29 cellular contexts compared by ENCODE assay signal in the genomic region with DNA sequence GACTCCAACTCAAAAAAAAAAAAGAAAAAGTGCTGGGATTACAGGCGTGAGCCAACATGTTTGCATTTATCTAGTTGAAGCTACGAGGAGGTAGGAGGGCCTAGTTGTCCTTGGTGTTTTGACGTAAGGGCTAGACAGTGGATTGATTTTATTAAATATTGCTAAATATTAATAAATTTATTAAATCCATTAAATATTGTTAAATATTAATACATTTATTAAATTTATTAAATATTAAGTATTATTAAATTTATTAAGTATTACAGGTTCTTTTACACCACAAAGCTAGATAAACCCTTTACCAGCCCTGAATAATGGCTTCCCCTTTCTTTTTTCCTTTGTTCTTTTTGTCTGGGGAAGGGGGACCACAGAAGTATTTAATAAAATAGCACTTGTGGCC.
"Had no signal": no experiment of that assay in that cellular context is flagged by ENCODE, and none has a peak within 500 bp of the region (broad histone marks: within the 10 kb centered on the region; RNA-seq: fewer than 3 reads in every experiment).

No MANE protein-coding gene starts in this region.

- DNase-seq: stimulated activated CD4-positive, alpha-beta T cell treated with anti-CD3 and anti-CD28 coated beads, Interleukin-2, amount 100 ng/mL, for 48 hours; stimulated activated CD4-positive, alpha-beta T cell treated with anti-CD3 and anti-CD28 coated beads, Interleukin-4, amount 100 ng/mL, for 1 hour; stimulated activated CD4-positive, alpha-beta T cell treated with anti-CD3 and anti-CD28 coated beads, Interleukin-4, amount 100 ng/mL, for 24 hours; stimulated activated CD4-positive, alpha-beta T cell treated with anti-CD3 and anti-CD28 coated beads, Interleukin-4, amount 100 ng/mL, for 4 hours; stimulated activated CD8-positive, alpha-beta memory T cell treated with anti-CD3 and anti-CD28 coated beads, Interleukin-4, amount 100 ng/mL, for 48 hours; stimulated activated naive B cell treated with anti-CD40 and anti-IgM and Interleukin-4, amounts not matched to agents 10 μg/mL and 1 μg/mL and 100 μg/mL, for 72 hours; stimulated activated naive CD4-positive, alpha-beta T cell; stimulated activated naive CD4-positive, alpha-beta T cell treated with Interleukin-2 at 50 U/mL for 16 hours; stimulated activated naive CD8-positive, alpha-beta T cell treated with anti-CD3 and anti-CD28 coated beads, Interleukin-15, amount 100 ng/mL, for 72 hours; stimulated activated naive CD8-positive, alpha-beta T cell treated with anti-CD3 and anti-CD28 coated beads, Interleukin-15, Interleukin-2, amounts not matched to agents 100 U/mL and 50 U/mL, for 24 hours; stomach; substantia nigra; testis; thyroid gland; tibial artery; transverse colon; trophoblast cell; upper lobe of left lung; upper lobe of right lung; uterus had no signal

- ATAC-seq: stimulated activated effector memory CD8-positive, alpha-beta T cell treated with anti-CD3 and anti-CD28 coated beads, Interleukin-12 subunit alpha, Interleukin-12 subunit beta, amount 100 ng/mL, for 72 hours; stimulated activated memory B cell treated with anti-CD40 and anti-IgM and Interleukin-4, amounts not matched to agents 10 μg/mL and 1 μg/mL and 100 μg/mL, for 72 hours; stimulated activated naive B cell treated with anti-CD40 and anti-IgM and Interleukin-4, amounts not matched to agents 10 μg/mL and 1 μg/mL and 100 μg/mL, for 72 hours; stimulated activated naive CD8-positive, alpha-beta T cell treated with anti-CD3 and anti-CD28 coated beads, Interleukin-15, amount 100 ng/mL, for 72 hours; stimulated activated naive CD8-positive, alpha-beta T cell treated with anti-CD3 and anti-CD28 coated beads, Interleukin-15, Interleukin-2, amounts not matched to agents 100 U/mL and 50 U/mL, for 24 hours; upper lobe of right lung had no signal

- H3K27ac Mint-ChIP-seq: stimulated activated effector memory CD8-positive, alpha-beta T cell treated with anti-CD3 and anti-CD28 coated beads, Interleukin-12 subunit alpha, Interleukin-12 subunit beta, amount 100 ng/mL, for 72 hours; stimulated activated memory B cell treated with anti-CD40 and anti-IgM and Interleukin-4, amounts not matched to agents 10 μg/mL and 1 μg/mL and 100 μg/mL, for 72 hours; stimulated activated naive B cell treated with anti-CD40 and anti-IgM and Interleukin-4, amounts not matched to agents 10 μg/mL and 1 μg/mL and 100 μg/mL, for 72 hours; stimulated activated naive CD8-positive, alpha-beta T cell treated with anti-CD3 and anti-CD28 coated beads, Interleukin-15, amount 100 ng/mL, for 72 hours; stimulated activated naive CD8-positive, alpha-beta T cell treated with anti-CD3 and anti-CD28 coated beads, Interleukin-15, Interleukin-2, amounts not matched to agents 100 ng/mL and 50 ng/mL, for 24 hours; type B pancreatic cell had no signal

- H3K9me3 Mint-ChIP-seq: stimulated activated effector memory CD8-positive, alpha-beta T cell treated with anti-CD3 and anti-CD28 coated beads, Interleukin-12 subunit alpha, Interleukin-12 subunit beta, amount 100 ng/mL, for 72 hours; stimulated activated memory B cell treated with anti-CD40 and anti-IgM and Interleukin-4, amounts not matched to agents 10 μg/mL and 1 μg/mL and 100 μg/mL, for 72 hours; stimulated activated naive B cell treated with anti-CD40 and anti-IgM and Interleukin-4, amounts not matched to agents 10 μg/mL and 1 μg/mL and 100 μg/mL, for 72 hours; stimulated activated naive CD8-positive, alpha-beta T cell treated with anti-CD3 and anti-CD28 coated beads, Interleukin-15, amount 100 ng/mL, for 72 hours; stimulated activated naive CD8-positive, alpha-beta T cell treated with anti-CD3 and anti-CD28 coated beads, Interleukin-15, Interleukin-2, amounts not matched to agents 100 ng/mL and 50 ng/mL, for 24 hours; type B pancreatic cell had no signal

- H3K36me3 Mint-ChIP-seq: stimulated activated effector memory CD8-positive, alpha-beta T cell treated with anti-CD3 and anti-CD28 coated beads, Interleukin-12 subunit alpha, Interleukin-12 subunit beta, amount 100 ng/mL, for 72 hours had no signal

- H3K9me3 ChIP-seq: stomach, suprapubic skin, testis, thoracic aorta, thyroid gland, tibial artery, tibial nerve, transverse colon, upper lobe of left lung, upper lobe of right lung, uterus, vagina had no signal

- FAIRE-seq: urothelium cell line had no signal

- H3K4me3 Mint-ChIP-seq: stimulated activated effector memory CD8-positive, alpha-beta T cell treated with anti-CD3 and anti-CD28 coated beads, Interleukin-12 subunit alpha, Interleukin-12 subunit beta, amount 100 ng/mL, for 72 hours; stimulated activated memory B cell treated with anti-CD40 and anti-IgM and Interleukin-4, amounts not matched to agents 10 μg/mL and 1 μg/mL and 100 μg/mL, for 72 hours; stimulated activated naive B cell treated with anti-CD40 and anti-IgM and Interleukin-4, amounts not matched to agents 10 μg/mL and 1 μg/mL and 100 μg/mL, for 72 hours; stimulated activated naive CD8-positive, alpha-beta T cell treated with anti-CD3 and anti-CD28 coated beads, Interleukin-15, amount 100 ng/mL, for 72 hours; stimulated activated naive CD8-positive, alpha-beta T cell treated with anti-CD3 and anti-CD28 coated beads, Interleukin-15, Interleukin-2, amounts not matched to agents 100 ng/mL and 50 ng/mL, for 24 hours; type B pancreatic cell had no signal

- H3K4me3 ChIP-seq: stomach, suprapubic skin, testis, thoracic aorta, thyroid gland, tibial artery, tibial nerve, transverse colon, upper lobe of left lung, upper lobe of right lung, uterus, vagina had no signal

- H3K36me3 ChIP-seq: thoracic aorta, thyroid gland, transverse colon, upper lobe of left lung, upper lobe of right lung, uterus, vagina had no signal

- H3K4me1 ChIP-seq: stomach, suprapubic skin, testis, thyroid gland, tibial artery, tibial nerve, transverse colon, upper lobe of right lung, uterus, vagina had no signal

- H3K27me3 ChIP-seq: stomach, suprapubic skin, testis, thyroid gland, tibial artery, tibial nerve, transverse colon, upper lobe of left lung, upper lobe of right lung, uterus, vagina had no signal

- H3K27ac ChIP-seq: stomach, suprapubic skin, testis, thoracic aorta, thyroid gland, tibial artery, tibial nerve, transverse colon, upper lobe of left lung, upper lobe of right lung, uterus, vagina had no signal

- H3K27me3 Mint-ChIP-seq: stimulated activated memory B cell treated with anti-CD40 and anti-IgM and Interleukin-4, amounts not matched to agents 10 μg/mL and 1 μg/mL and 100 μg/mL, for 72 hours; stimulated activated naive B cell treated with anti-CD40 and anti-IgM and Interleukin-4, amounts not matched to agents 10 μg/mL and 1 μg/mL and 100 μg/mL, for 72 hours; stimulated activated naive CD8-positive, alpha-beta T cell treated with anti-CD3 and anti-CD28 coated beads, Interleukin-15, amount 100 ng/mL, for 72 hours; stimulated activated naive CD8-positive, alpha-beta T cell treated with anti-CD3 and anti-CD28 coated beads, Interleukin-15, Interleukin-2, amounts not matched to agents 100 ng/mL and 50 ng/mL, for 24 hours; type B pancreatic cell had no signal
